In genomic region chr16:85188822-85189672, GRCh38 we compare ENCODE assay signal across 20 cellular contexts.
DNase-seq lines count a peak whose midpoint lies in the region; ATAC-seq, FAIRE-seq and TF ChIP-seq lines count a peak whose summit lies in the region.
"Had no signal": no experiment of that assay in that cellular context is flagged by ENCODE, and none has a peak within 500 bp of the region (broad histone marks: within the 10 kb centered on the region; RNA-seq: fewer than 3 reads in every experiment).

No MANE protein-coding gene starts in this region.

- in situ Hi-C loops in SK-MEL-5 (cut with HindIII; ENCODE audit: low pct_unique_long_range_greater_than_20kb, low sequenced_read_pairs): no loop called here

- H3K9me3 ChIP-seq in pancreas: no peaks in the 10 kb centered on the region

- peaks cover 4 to 14% (median 7%) of the 10 kb centered on the region in 3 donors for H3K4me1 ChIP-seq in pancreas

- no peak for TF ChIP-seq EP300 in Ishikawa (IDR thresholded peaks at IDR 0.05; ENCODE audit: borderline replicate concordance)

- 30 to 33% methylated on average over 3 of the region's 3 CpGs for WGBS in pancreas, 2 donors

- intact Hi-C loops in pancreas (cut with DNase I): no loop called here

- H3K27me3 ChIP-seq in pancreas: no peaks in the 10 kb centered on the region

- no peak for TF ChIP-seq CTCF in pancreas (IDR thresholded peaks at IDR 0.05)

- H3K4me3 ChIP-seq in pancreas: no peak overlapping the region
- H3K4me3 ChIP-seq: SK-N-MC had no signal

- ATAC-seq in pancreas (peak; percentile 53 to 80 (median 66)), HG03108 (IDR thresholded peaks at IDR 0.05; ENCODE audit: unreplicated experiment) (no peak)
- ATAC-seq: HCT116 had no signal

- peak; percentile 24 for DNase-seq in SK-MEL-5 (ENCODE audit: low read depth, low spot score)
- peak; percentile 19 for DNase-seq in foreskin melanocyte
- peak in 2 of 6 donors; percentile 1 to 26 for DNase-seq in pancreas
- no peak for DNase-seq in glomerular visceral epithelial cell (ENCODE audit: extremely low spot score)
- DNase-seq in activated effector memory CD4-positive, alpha-beta T cell treated with anti-CD3 and anti-CD28 coated beads, Interleukin-2, amount 50 U/mL, for 16 hours: no peak
- DNase-seq: ACHN; Calu3; CD4-positive, CD25-positive, alpha-beta regulatory T cell; DMS79 treated with DMSO at 0.1 percent for 48 hours; MM.1S; NCI-H1105; NCI-H1694 treated with DMSO at 0.1 percent for 48 hours; NCI-H2171; NCI-H510A had no signal

- TF ChIP-seq RAD21 in Ishikawa (IDR thresholded peaks at IDR 0.05; ENCODE audit: low read depth): no peak

- H3K36me3 ChIP-seq in pancreas: no peaks in the 10 kb centered on the region

- H3K27ac ChIP-seq in pancreas: peak overlapping the region in 1 of 4 donors; percentile 23
- H3K27ac ChIP-seq: SK-N-MC had no signal

- FAIRE-seq in pancreas (lab: Jason Lieb, UNC): no peak
- FAIRE-seq: G401.6, GM12891 had no signal

TF ChIP-seq in Ishikawa, 13 proteins besides CTCF, POLR2A, EP300 and RAD21:
- peak; percentile 87 for TF ChIP-seq NFIC (IDR thresholded peaks at IDR 0.05)
- TF ChIP-seq USF1 (IDR thresholded peaks at IDR 0.05): peak; percentile 78
- TF ChIP-seq TEAD4 (IDR thresholded peaks at IDR 0.05): peak; percentile 50; the same call in 1 of the 2 replicates
- TF ChIP-seq CEBPB (IDR thresholded peaks at IDR 0.05): no peak
- TF ChIP-seq TAF1 (IDR thresholded peaks at IDR 0.05; ENCODE audit: low read depth): no peak
- peak; percentile 36; the same call in 1 of the 2 replicates for TF ChIP-seq TCF12 (IDR thresholded peaks at IDR 0.05; ENCODE audit: low read depth)
- TF ChIP-seq YY1 (IDR thresholded peaks at IDR 0.05; ENCODE audit: low read depth): no peak
- TF ChIP-seq MAX (IDR thresholded peaks at IDR 0.05): peak; percentile 44; the same call in 1 of the 2 replicates

Comparison
In these comparisons a context has a peak if more than half of its experiments do, and no peak if none do; other contexts are left out.
1. DNase-seq: peak in SK-MEL-5 (single experiment) and foreskin melanocyte (single experiment); none in glomerular visceral epithelial cell (single experiment) and activated effector memory CD4-positive, alpha-beta T cell treated with anti-CD3 and anti-CD28 coated beads, Interleukin-2, amount 50 U/mL, for 16 hours (single experiment).